ENCODE assay signal across 5 cellular contexts in the genomic region with DNA sequence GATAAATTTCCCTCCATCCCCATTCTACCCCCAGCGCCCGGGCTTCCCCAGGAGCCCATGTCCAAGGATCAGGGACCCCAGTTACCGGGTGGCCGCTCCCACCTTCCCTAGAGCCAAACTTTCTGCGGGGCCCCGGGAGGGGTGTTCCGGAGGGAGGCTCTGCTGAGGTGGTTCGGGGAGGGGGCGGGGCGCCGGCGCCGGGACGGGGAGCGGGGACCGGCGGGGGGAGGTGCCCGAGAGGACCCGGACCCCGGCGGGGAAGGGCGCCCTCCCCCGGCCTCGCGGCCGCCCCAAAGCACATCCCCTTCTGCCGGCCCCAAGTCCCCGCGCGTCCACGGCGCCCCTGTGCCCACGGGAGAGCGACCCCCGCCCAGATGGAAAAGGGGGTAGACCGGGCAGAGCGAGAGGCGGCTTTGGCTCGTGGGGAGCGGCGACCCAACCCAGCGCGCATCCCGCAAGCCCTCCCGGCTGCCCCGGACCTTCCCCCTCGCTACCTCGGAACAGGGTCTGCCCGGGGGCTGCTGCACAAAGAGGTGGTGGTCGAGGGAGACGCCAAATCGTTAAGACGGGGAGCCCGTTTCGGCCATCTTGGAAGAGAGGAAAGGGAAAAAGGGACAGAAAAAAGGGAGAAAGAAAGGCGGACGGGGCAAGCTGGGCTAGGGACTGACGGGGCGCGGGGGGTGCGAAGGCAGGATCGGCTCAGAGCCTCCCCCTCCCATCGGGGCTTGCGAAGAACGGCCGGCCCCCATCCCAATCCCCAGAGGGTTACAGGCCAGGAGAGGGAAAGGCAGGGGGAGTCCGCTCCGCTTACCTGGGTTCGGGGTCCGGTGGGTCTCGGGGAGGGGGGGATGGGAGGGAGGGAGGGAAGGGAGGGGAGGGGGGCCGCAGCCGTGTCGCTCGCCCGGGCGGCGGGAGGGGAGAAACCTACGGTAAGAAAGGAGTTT. TPM values are rescaled to one million over a fixed set of nuclear protein-coding genes. Genes with fewer than 3 reads are reported as not detected.
DNase-seq lines count a peak whose midpoint lies in the region; ATAC-seq lines count a peak whose summit lies in the region.

No MANE protein-coding gene starts in this region.

- H3K4me1 ChIP-seq in HUES6 (ENCODE audit: control insufficient read depth, insufficient read depth, low read length), result peaks cover 36% of the 10 kb centered on the region
- H3K4me1 ChIP-seq in mesendoderm (ENCODE audit: control insufficient read depth, low read depth, low read length), result peaks cover 22% of the 10 kb centered on the region

- H2AK5ac ChIP-seq in mesendoderm (ENCODE audit: low read length), result peak overlapping the region; percentile 71

- peaks cover 6% of the 10 kb centered on the region for H3K79me1 ChIP-seq in mesendoderm (ENCODE audit: low read length)

- H3K27ac Mint-ChIP-seq in activated T-helper 17 cell treated with anti-CD3 and anti-CD28 coated beads, Interleukin-2, amount 50 U/mL, for 72 hours, result no peak overlapping the region

- peak overlapping the region; percentile 59 for H4K8ac ChIP-seq in mesendoderm (ENCODE audit: low read depth, low read length)

- peak overlapping the region; percentile 89 for H3K4me2 ChIP-seq in mesendoderm (ENCODE audit: low read length)

- DNase-seq in mesendoderm, result peak; percentile 54
- no peak for DNase-seq in occipital lobe (lab: John Stamatoyannopoulos, UW)
- no peak for DNase-seq in HT-29 (ENCODE audit: low spot score)

- no peak overlapping the region for H4K5ac ChIP-seq in mesendoderm (ENCODE audit: low read length)

- H3K18ac ChIP-seq in mesendoderm (ENCODE audit: low read length), result peak overlapping the region; percentile 96

- ATAC-seq in activated T-helper 17 cell treated with anti-CD3 and anti-CD28 coated beads, Interleukin-2, amount 50 U/mL, for 72 hours (replicated peaks), result no peak

- no peak overlapping the region for H2BK15ac ChIP-seq in mesendoderm (replicated peaks; ENCODE audit: low read depth)

- peaks cover 2% of the 10 kb centered on the region; the same call in 1 of the 2 replicates for H3K36me3 ChIP-seq in HUES6 (ENCODE audit: control insufficient read depth, insufficient read depth, low read length)
- H3K36me3 ChIP-seq in mesendoderm (ENCODE audit: control insufficient read depth, insufficient read depth, low read length), result peaks cover under 1% of the 10 kb centered on the region

- H3K27me3 ChIP-seq in HUES6 (ENCODE audit: control insufficient read depth, insufficient read depth, low read length) (peaks cover 8% of the 10 kb centered on the region), mesendoderm (ENCODE audit: insufficient read depth, low read length, poor library complexity) (no peaks in the 10 kb centered on the region)

- no CpG with 5 or more reads among the region's 79 CpGs for WGBS in mesendoderm (ENCODE audit: extremely low coverage, insufficient coverage, low lambda C conversion rate)

- peak overlapping the region; percentile 96 for H3K4me3 ChIP-seq in HUES6 (ENCODE audit: low read depth, low read length)
- peak overlapping the region; percentile 94 for H3K4me3 ChIP-seq in mesendoderm (ENCODE audit: low read length)

- peaks cover 16% of the 10 kb centered on the region for H3K4me1 Mint-ChIP-seq in activated T-helper 17 cell treated with anti-CD3 and anti-CD28 coated beads, Interleukin-2, amount 50 U/mL, for 72 hours

- peak overlapping the region; percentile 97 for H2BK5ac ChIP-seq in mesendoderm (ENCODE audit: low read length)

- peak overlapping the region; percentile 74 for H2BK120ac ChIP-seq in mesendoderm (ENCODE audit: low read depth, low read length)

- H3K9me3 ChIP-seq in HUES6 (ENCODE audit: control insufficient read depth, insufficient read depth, low read depth, low read length), result no peaks in the 10 kb centered on the region

- peak overlapping the region; percentile 95 for H3K9ac ChIP-seq in HUES6 (ENCODE audit: low read length)
- H3K9ac ChIP-seq in mesendoderm (ENCODE audit: low read length), result peak overlapping the region; percentile 98

- H3K4me3 Mint-ChIP-seq in activated T-helper 17 cell treated with anti-CD3 and anti-CD28 coated beads, Interleukin-2, amount 50 U/mL, for 72 hours, result peak overlapping the region; percentile 53

- peaks cover 26% of the 10 kb centered on the region for H3K27me3 Mint-ChIP-seq in activated T-helper 17 cell treated with anti-CD3 and anti-CD28 coated beads, Interleukin-2, amount 50 U/mL, for 72 hours

- H3K23ac ChIP-seq in mesendoderm (ENCODE audit: low read length), result peak overlapping the region; percentile 95

- H3K56ac ChIP-seq in mesendoderm (ENCODE audit: low read length), result peak overlapping the region; percentile 99

- peaks cover 19% of the 10 kb centered on the region for H3K36me3 Mint-ChIP-seq in activated T-helper 17 cell treated with anti-CD3 and anti-CD28 coated beads, Interleukin-2, amount 50 U/mL, for 72 hours (ENCODE audit: low read depth)

- H3K79me2 ChIP-seq in mesendoderm (ENCODE audit: control insufficient read depth, insufficient read depth, low read length), result peaks cover 50% of the 10 kb centered on the region

- H3K27ac ChIP-seq in HUES6 (ENCODE audit: low read depth, low read length), result peak overlapping the region; percentile 92
- peak overlapping the region; percentile 91 for H3K27ac ChIP-seq in mesendoderm (ENCODE audit: low read depth, low read length)

- H3K9me3 Mint-ChIP-seq in activated T-helper 17 cell treated with anti-CD3 and anti-CD28 coated beads, Interleukin-2, amount 50 U/mL, for 72 hours, result no peaks in the 10 kb centered on the region

- H3K4ac ChIP-seq in mesendoderm (ENCODE audit: low read depth, low read length), result peak overlapping the region; percentile 98

RNA-seq across cellular contexts. Expression of a gene that starts 0.5 kb away (rescaled TPM):
- 1 to 10 TPM; 1.6 to 4.3 TPM for total RNA-seq in activated T-helper 17 cell treated with anti-CD3 and anti-CD28 coated beads, Interleukin-2, amount 50 U/mL, for 72 hours
- 56.1 TPM for polyA plus RNA-seq in mesendoderm (2013, experiment 1 of 2)
- 55.8 TPM for polyA plus RNA-seq in mesendoderm (2013, experiment 2 of 2)
- 4.8 TPM for total RNA-seq in occipital lobe
- total RNA-seq in HT-29 (2014; rRNA removed; shearing (Covaris generic)), result 8.7 and 18.9 TPM in 2 replicates

RNA-seq across cellular contexts. Expression of a gene that starts 4.9 kb away (rescaled TPM):
- 100 to 1,000 TPM; 235 to 375 TPM for total RNA-seq in activated T-helper 17 cell treated with anti-CD3 and anti-CD28 coated beads, Interleukin-2, amount 50 U/mL, for 72 hours
- polyA plus RNA-seq in mesendoderm (2013, experiment 1 of 2), result 307 TPM
- 321 TPM for polyA plus RNA-seq in mesendoderm (2013, experiment 2 of 2)
- total RNA-seq in occipital lobe, result 138 TPM
- total RNA-seq in HT-29 (2014; rRNA removed; shearing (Covaris generic)), result 828 and 837 TPM in 2 replicates

RNA-seq across cellular contexts. Expression of a gene that starts 17.5 kb away (rescaled TPM):
- 10 to 100 TPM; 36.1 to 57.3 TPM for total RNA-seq in activated T-helper 17 cell treated with anti-CD3 and anti-CD28 coated beads, Interleukin-2, amount 50 U/mL, for 72 hours
- polyA plus RNA-seq in mesendoderm (2013, experiment 1 of 2), result 7.5 TPM
- polyA plus RNA-seq in mesendoderm (2013, experiment 2 of 2), result 8.7 TPM
- total RNA-seq in occipital lobe, result 2.3 TPM
- total RNA-seq in HT-29 (2014; rRNA removed; shearing (Covaris generic)), result 54.0 and 100 TPM in 2 replicates

RNA-seq across cellular contexts. Expression of a gene that starts 42.6 kb away (rescaled TPM):
- 100 to 1,000 TPM; 232 to 395 TPM for total RNA-seq in activated T-helper 17 cell treated with anti-CD3 and anti-CD28 coated beads, Interleukin-2, amount 50 U/mL, for 72 hours
- polyA plus RNA-seq in mesendoderm (2013, experiment 1 of 2), result 5.4 TPM
- polyA plus RNA-seq in mesendoderm (2013, experiment 2 of 2), result 5.4 TPM
- 18.4 TPM for total RNA-seq in occipital lobe
- 219 and 252 TPM in 2 replicates for total RNA-seq in HT-29 (2014; rRNA removed; shearing (Covaris generic))

RNA-seq across cellular contexts. Expression of a gene that starts 51.7 kb away (rescaled TPM):
- total RNA-seq in activated T-helper 17 cell treated with anti-CD3 and anti-CD28 coated beads, Interleukin-2, amount 50 U/mL, for 72 hours, result 10 to 100 TPM; 37.1 to 43.8 TPM
- polyA plus RNA-seq in mesendoderm (2013, experiment 1 of 2), result 35.3 TPM
- 35.2 TPM for polyA plus RNA-seq in mesendoderm (2013, experiment 2 of 2)
- total RNA-seq in occipital lobe, result 166 TPM
- 39.6 and 62.1 TPM in 2 replicates for total RNA-seq in HT-29 (2014; rRNA removed; shearing (Covaris generic))

Comparison
In these comparisons a context has a peak if more than half of its experiments do, and no peak if none do; other contexts are left out.
1. RNA of a gene that starts 17.5 kb away (total RNA-seq): 54.0 to 100 TPM in HT-29 and 36.1 to 57.3 TPM in activated T-helper 17 cell treated with anti-CD3 and anti-CD28 coated beads, Interleukin-2, amount 50 U/mL, for 72 hours; 2.3 TPM in occipital lobe (single experiment); every median in the first group is over 10 times any median in the second.